Comparison of ENCODE assay signal across 8 cellular contexts in the genomic region with DNA sequence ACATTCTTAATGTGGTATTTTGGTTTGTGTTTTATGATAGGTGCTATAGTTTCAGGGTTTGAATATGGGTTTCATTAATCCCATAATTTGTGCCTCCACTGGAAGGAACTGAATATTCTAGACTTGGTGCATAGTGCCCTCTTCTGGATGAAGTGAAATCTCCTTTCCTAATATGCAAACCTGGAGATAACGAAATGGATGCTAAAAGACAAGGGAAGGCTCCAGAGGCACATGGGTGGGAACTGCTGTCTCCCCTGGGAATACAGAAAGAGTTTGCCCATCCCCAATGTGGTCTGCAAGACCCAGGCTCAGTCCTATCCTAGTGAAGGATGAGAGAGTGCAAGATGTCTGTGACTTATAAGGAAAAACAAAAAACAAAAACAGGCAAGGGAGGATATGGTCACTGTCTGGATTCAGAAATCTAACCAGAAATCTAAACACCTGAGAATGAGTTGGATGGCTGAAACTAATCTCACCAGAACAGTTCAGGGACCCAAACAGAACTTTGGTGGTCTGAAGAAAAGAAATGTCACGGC.
A peak's percentile ranks its signal among the peaks of the same experiment; 100 is the strongest.
DNase-seq lines count a peak whose midpoint lies in the region; ATAC-seq and TF ChIP-seq lines count a peak whose summit lies in the region.

No MANE protein-coding gene starts in this region.

- CTCF ChIA-PET in OCI-LY7 (lab: Charles Lee; ENCODE audit: unreplicated experiment), result no interaction called here

- H3K4me2 ChIP-seq in OCI-LY7 (ENCODE audit: low read length) (peak overlapping the region; percentile 21), trophoblast cell (ENCODE audit: low read length) (no peak overlapping the region)

- no peak overlapping the region for H2BK12ac ChIP-seq in trophoblast cell (ENCODE audit: low read length)

- peaks cover 7% of the 10 kb centered on the region for H3K9me3 ChIP-seq in left ventricle myocardium inferior (replicated peaks)
- H3K9me3 ChIP-seq in OCI-LY7 (ENCODE audit: low read length), result no peaks in the 10 kb centered on the region
- no peaks in the 10 kb centered on the region for H3K9me3 ChIP-seq in trophoblast cell (ENCODE audit: insufficient read depth, low read depth, low read length)

- DNase-seq in left ventricle myocardium inferior (no peak), Right ventricle myocardium inferior (ENCODE audit: missing footprints) (no peak), LNCaP clone FGC (ENCODE audit: low read depth) (no peak), OCI-LY7 (ENCODE audit: low spot score) (peak; percentile 73), endothelial cell (ENCODE audit: low spot score) (peak; percentile 41), trophoblast cell (peak; percentile 12 to 69), natural killer cell (no peak)

- H3K79me2 ChIP-seq in OCI-LY7 (ENCODE audit: insufficient read depth, low read depth, low read length) (no peaks in the 10 kb centered on the region), trophoblast cell (ENCODE audit: control insufficient read depth, insufficient read depth, low read length, poor library complexity) (no peaks in the 10 kb centered on the region)

- no peak overlapping the region for H3K4ac ChIP-seq in trophoblast cell (ENCODE audit: low read depth, low read length)

- H3K9me3 Mint-ChIP-seq in endothelial cell (ENCODE audit: unreplicated experiment) (no peaks in the 10 kb centered on the region), natural killer cell (no peaks in the 10 kb centered on the region)

- H4K20me1 ChIP-seq in OCI-LY7 (ENCODE audit: insufficient read depth, low read length), result no peaks in the 10 kb centered on the region

- H2BK5ac ChIP-seq in trophoblast cell (ENCODE audit: low read depth, low read length, poor library complexity), result no peak overlapping the region

- peaks cover 22% of the 10 kb centered on the region for H3K4me1 Mint-ChIP-seq in endothelial cell (ENCODE audit: unreplicated experiment)
- H3K4me1 Mint-ChIP-seq in natural killer cell, result peaks cover 11% of the 10 kb centered on the region in 2 donors

- H3K18ac ChIP-seq in trophoblast cell (ENCODE audit: low read length), result no peak overlapping the region

- POLR2A ChIA-PET in OCI-LY7 (lab: Charles Lee), result no interaction called here

- H3K4me3 ChIP-seq in left ventricle myocardium inferior (no peak overlapping the region), LNCaP clone FGC (ENCODE audit: low read depth, low read length) (no peak overlapping the region), OCI-LY7 (ENCODE audit: low read depth, low read length, poor library complexity, severe bottlenecking) (no peak overlapping the region), trophoblast cell (ENCODE audit: low read depth, low read length) (no peak overlapping the region)

- no peaks in the 10 kb centered on the region for H3K79me1 ChIP-seq in trophoblast cell (ENCODE audit: low read length)

- H2AK5ac ChIP-seq in trophoblast cell (ENCODE audit: low read length), result no peak overlapping the region

- H3K23ac ChIP-seq in trophoblast cell (ENCODE audit: low read length), result no peak overlapping the region

- H4K12ac ChIP-seq in trophoblast cell (ENCODE audit: low read depth, low read length), result no peak overlapping the region

- H4K91ac ChIP-seq in trophoblast cell (ENCODE audit: low read depth, low read length), result no peak overlapping the region

- H3K27me3 Mint-ChIP-seq in endothelial cell (ENCODE audit: unreplicated experiment), result no peaks in the 10 kb centered on the region
- peaks cover 25 to 59% of the 10 kb centered on the region in 2 donors for H3K27me3 Mint-ChIP-seq in natural killer cell (ENCODE audit: low read depth in 2 of 2)

- no peak overlapping the region for H3K14ac ChIP-seq in trophoblast cell (ENCODE audit: low read length)

- no peak overlapping the region for H4K8ac ChIP-seq in trophoblast cell (ENCODE audit: low read depth, low read length)

- ATAC-seq in Right ventricle myocardium inferior (no peak), natural killer cell (no peak)
- ATAC-seq in activated CD4-positive, CD25-positive, alpha-beta regulatory T cell treated with anti-CD3 and anti-CD28 coated beads, Interleukin-2, amount 50 U/mL, for 24 hours, result no peak

- H3K27ac Mint-ChIP-seq in endothelial cell (ENCODE audit: unreplicated experiment) (no peak overlapping the region), natural killer cell (no peak overlapping the region)

- H3K9ac ChIP-seq in trophoblast cell (ENCODE audit: low read length), result no peak overlapping the region

- H3K36me3 Mint-ChIP-seq in endothelial cell (ENCODE audit: low read depth, unreplicated experiment) (no peaks in the 10 kb centered on the region), natural killer cell (no peaks in the 10 kb centered on the region)

- no peak overlapping the region for H3K27ac ChIP-seq in left ventricle myocardium inferior (replicated peaks)
- H3K27ac ChIP-seq in OCI-LY7 (ENCODE audit: low read depth, low read length, poor library complexity, severe bottlenecking), result no peak overlapping the region
- H3K27ac ChIP-seq in trophoblast cell (ENCODE audit: low read depth, low read length), result no peak overlapping the region

- no CpG with 5 or more reads among the region's 2 CpGs for WGBS in trophoblast cell (ENCODE audit: extremely low coverage, insufficient coverage, insufficient read length)

- no TSS peak for BruUV-seq in OCI-LY7 (replicated peaks; lab: Mats Ljungman, UMichigan)

- TF ChIP-seq CTCF in left ventricle myocardium inferior (IDR thresholded peaks at IDR 0.05; ENCODE audit: borderline replicate concordance) (peak; percentile 61), LNCaP clone FGC (IDR thresholded peaks at IDR 0.05; ENCODE audit: control insufficient read depth, extremely low read depth, insufficient read depth) (peak; percentile 83), OCI-LY7 (conservative IDR thresholded peaks at IDR 0.05; ENCODE audit: low read length) (peak; percentile 95), endothelial cell (IDR thresholded peaks at IDR 0.05; ENCODE audit: unreplicated experiment) (peak; percentile 50), natural killer cell (IDR thresholded peaks at IDR 0.05) (no peak)

- H3K27me3 ChIP-seq in left ventricle myocardium inferior (ENCODE audit: low read depth), result peaks cover 19% of the 10 kb centered on the region
- H3K27me3 ChIP-seq in trophoblast cell (ENCODE audit: insufficient read depth, low read length), result no peaks in the 10 kb centered on the region

- H3K36me3 ChIP-seq in left ventricle myocardium inferior, result no peaks in the 10 kb centered on the region
- H3K36me3 ChIP-seq in OCI-LY7 (ENCODE audit: insufficient read depth, low read length), result no peaks in the 10 kb centered on the region
- no peaks in the 10 kb centered on the region for H3K36me3 ChIP-seq in trophoblast cell (ENCODE audit: control insufficient read depth in 1 of 2, insufficient read depth in 2 of 2, low read length in 2 of 2)

- intact Hi-C loops in left ventricle myocardium inferior (cut with micrococcal nuclease) (no loop called here), Right ventricle myocardium inferior (cut with DNase I) (no loop called here), OCI-LY7 (cut with micrococcal nuclease; ENCODE audit: unreplicated experiment) (loop anchor here (2.0 to 10.0 kb wide), 7 partner anchors 24 to 1468 kb away; partner anchors contain the start of gene NEDD1), natural killer cell (cut with micrococcal nuclease) (no loop called here)

- H2AFZ ChIP-seq in OCI-LY7 (ENCODE audit: low read length) (peak overlapping the region; percentile 58; the same call in 1 of the 2 replicates), trophoblast cell (ENCODE audit: insufficient read depth, low read length, poor library complexity) (no peak overlapping the region)

- H3K4me1 ChIP-seq in left ventricle myocardium inferior (no peaks in the 10 kb centered on the region), OCI-LY7 (ENCODE audit: insufficient read depth, low read length, poor library complexity, severe bottlenecking) (peaks cover 21% of the 10 kb centered on the region), trophoblast cell (ENCODE audit: control insufficient read depth in 1 of 2, insufficient read depth in 2 of 2, low read length in 2 of 2) (peaks cover 0 to 2% of the 10 kb centered on the region in 2 experiments)

- H2BK120ac ChIP-seq in trophoblast cell (ENCODE audit: insufficient read depth, low read length, poor library complexity), result no peak overlapping the region

- no peaks in the 10 kb centered on the region for H3K9me2 ChIP-seq in OCI-LY7 (ENCODE audit: insufficient read depth, low read length)

- H3K4me3 Mint-ChIP-seq in endothelial cell (ENCODE audit: unreplicated experiment) (no peak overlapping the region), natural killer cell (no peak overlapping the region)

Comparison
In these comparisons a context has a peak if more than half of its experiments do, and no peak if none do; other contexts are left out.
1. DNase-seq: peak in OCI-LY7 (single experiment), endothelial cell (single experiment) and trophoblast cell (2 of 2); none in left ventricle myocardium inferior (single experiment), Right ventricle myocardium inferior (single experiment), LNCaP clone FGC (single experiment) and natural killer cell (single experiment).